Comparison of ENCODE assay signal across 15 cellular contexts in genomic region chr22:23518381-23519187, GRCh38.
DNase-seq lines count a peak whose midpoint lies in the region; ATAC-seq and TF ChIP-seq lines count a peak whose summit lies in the region.
"Had no signal": no experiment of that assay in that cellular context is flagged by ENCODE, and none has a peak within 500 bp of the region (broad histone marks: within the 10 kb centered on the region; RNA-seq: fewer than 3 reads in every experiment).

No MANE protein-coding gene starts in this region.

- H3K4me3 ChIP-seq in IMR-90 (ENCODE audit: insufficient read depth, low read depth, low read length), result no peak overlapping the region
- no peak overlapping the region for H3K4me3 ChIP-seq in colonic mucosa
- H3K4me3 ChIP-seq: dorsolateral prefrontal cortex, lung had no signal

- no peak for ATAC-seq in IMR-90 (ENCODE audit: low read depth)
- ATAC-seq: WTC11 had no signal

- POLR2A ChIA-PET in IMR-90 (lab: Charles Lee; ENCODE audit: unreplicated experiment), result no interaction called here

- dilution Hi-C loops in IMR-90 (cut with HindIII; ENCODE audit: low sequenced_read_pairs, unreplicated experiment), result no loop called here

- H2BK120ac ChIP-seq in IMR-90 (ENCODE audit: low read depth, low read length), result no peak overlapping the region

- WGBS in IMR-90 (ENCODE audit: extremely low coverage in 2 of 2, insufficient read length in 1 of 2), 2 experiments, result 78% methylated on average over 8 of the region's 24 CpGs; no CpG with 5 or more reads in 1 of the 2 experiments

- H4K5ac ChIP-seq in IMR-90 (ENCODE audit: low read depth, low read length), result no peak overlapping the region

- intact Hi-C loops in CD14-positive monocyte (cut with micrococcal nuclease), result no loop called here
- intact Hi-C loops in IMR-90 (cut with micrococcal nuclease), result no loop called here
- intact Hi-C loops in colonic mucosa (cut with DNase I), result no loop called here
- intact Hi-C loops in Calu3 (cut with micrococcal nuclease; ENCODE audit: unreplicated experiment), result no loop called here

- no peak overlapping the region for H2BK15ac ChIP-seq in IMR-90 (ENCODE audit: low read depth, low read length)

- H4K8ac ChIP-seq in IMR-90 (ENCODE audit: low read depth in 2 of 2, low read length in 2 of 2), result no peak overlapping the region

- no peak for TF ChIP-seq RAD21 in IMR-90 (IDR thresholded peaks at IDR 0.05; ENCODE audit: low read length)

- no peak for TF ChIP-seq POLR2A in IMR-90 (IDR thresholded peaks at IDR 0.05; ENCODE audit: low read depth, low read length)

- CTCF ChIA-PET in IMR-90 (lab: Yijun Ruan, JAX) (no interaction called here), Calu3 (lab: Charles Lee) (interaction anchor here (0.6 to 1.1 kb wide), 2 partner anchors 36 to 40 kb away, joined by 3 read pairs; no protein-coding TSS in a partner anchor)

- no peaks in the 10 kb centered on the region for H4K20me1 ChIP-seq in IMR-90 (ENCODE audit: insufficient read depth, low read length)

- H3K9me3 Mint-ChIP-seq in CD14-positive monocyte (peaks cover 0 to 3% (median 0%) of the 10 kb centered on the region in 7 donors), neural crest cell (no peaks in the 10 kb centered on the region), Calu3 (ENCODE audit: low read depth, unreplicated experiment) (no peaks in the 10 kb centered on the region)
- H3K9me3 Mint-ChIP-seq: WTC11 had no signal

- H3K27ac ChIP-seq in IMR-90 (ENCODE audit: insufficient read depth, low read length) (no peak overlapping the region), colonic mucosa (no peak overlapping the region)
- H3K27ac ChIP-seq: dorsolateral prefrontal cortex had no signal

- H3K18ac ChIP-seq in IMR-90 (ENCODE audit: low read depth, low read length), result no peak overlapping the region

- H4K91ac ChIP-seq in IMR-90 (ENCODE audit: insufficient read depth, low read depth, low read length), result no peak overlapping the region

- DNase-seq in CD14-positive monocyte (ENCODE audit: low spot score) (no peak), IMR-90 (no peak), colonic mucosa (peak; percentile 65), neural crest cell (ENCODE audit: low read depth, low spot score) (no peak), iPS-NIHi7 (ENCODE audit: extremely low spot score) (no peak), NCI-H1048 (lab: John Stamatoyannopoulos, UW) (no peak), Calu3 (no peak)
- no peak for DNase-seq in central memory CD4-positive, alpha-beta T cell
- DNase-seq: activated gamma-delta T cell treated with Interleukin-2 at 50 U/mL for 16 hours, AML-193, NCI-H1105 treated with DMSO at 0.1 percent for 48 hours, nucleus accumbens had no signal

- peaks cover 9% of the 10 kb centered on the region for H3K4me1 ChIP-seq in IMR-90 (ENCODE audit: control insufficient read depth, insufficient read depth, low read length)
- peaks cover 9% of the 10 kb centered on the region for H3K4me1 ChIP-seq in colonic mucosa

- TF ChIP-seq CTCF in CD14-positive monocyte (IDR thresholded peaks at IDR 0.05) (no peak), IMR-90 (conservative IDR thresholded peaks at IDR 0.05; ENCODE audit: low read depth, low read length) (no peak), colonic mucosa (IDR thresholded peaks at IDR 0.05) (no peak), neural crest cell (conservative IDR thresholded peaks at IDR 0.05) (no peak), Calu3 (IDR thresholded peaks at IDR 0.05; ENCODE audit: unreplicated experiment) (no peak)

- H3K4me1 Mint-ChIP-seq in CD14-positive monocyte (peaks cover 12% of the 10 kb centered on the region), neural crest cell (peaks cover 54% of the 10 kb centered on the region), Calu3 (ENCODE audit: low read depth, unreplicated experiment) (peaks cover 6% of the 10 kb centered on the region)

- H2AK5ac ChIP-seq in IMR-90 (ENCODE audit: low read depth, low read length), result no peak overlapping the region

- H3K79me1 ChIP-seq in IMR-90 (ENCODE audit: low read depth in 1 of 2, low read length in 2 of 2), result no peaks in the 10 kb centered on the region

- H3K4me2 ChIP-seq in IMR-90 (ENCODE audit: low read depth, low read length), result no peak overlapping the region

- no peak overlapping the region for H2AFZ ChIP-seq in IMR-90 (replicated peaks; ENCODE audit: low read length, poor library complexity)

- H3K56ac ChIP-seq in IMR-90 (ENCODE audit: extremely low read depth, insufficient read depth, low read length), result no peak overlapping the region

- H3K27me3 ChIP-seq in IMR-90 (ENCODE audit: control insufficient read depth, insufficient read depth, low read length), result no peaks in the 10 kb centered on the region
- no peaks in the 10 kb centered on the region for H3K27me3 ChIP-seq in colonic mucosa
- H3K27me3 ChIP-seq: dorsolateral prefrontal cortex had no signal

- no peaks in the 10 kb centered on the region for H3K9me1 ChIP-seq in IMR-90 (ENCODE audit: insufficient read depth, low read length)

- H2BK20ac ChIP-seq in IMR-90 (ENCODE audit: low read depth, low read length), result no peak overlapping the region

- in situ Hi-C loops in IMR-90 (cut with MboI; ENCODE audit: low sequenced_read_pairs), result no loop called here

- H3K9ac ChIP-seq in IMR-90 (ENCODE audit: low read depth, low read length) (no peak overlapping the region), colonic mucosa (ENCODE audit: low read depth in 2 of 2, low read length in 2 of 2) (peak overlapping the region in 1 of 2 donors; percentile 38)

- H2BK5ac ChIP-seq in IMR-90 (ENCODE audit: low read depth, low read length, poor library complexity, severe bottlenecking), result no peak overlapping the region

- H3K4me3 Mint-ChIP-seq in CD14-positive monocyte (no peak overlapping the region), neural crest cell (peak overlapping the region; percentile 45), Calu3 (ENCODE audit: low read depth, unreplicated experiment) (no peak overlapping the region)
- H3K4me3 Mint-ChIP-seq: WTC11 had no signal

- H3K36me3 ChIP-seq in IMR-90 (ENCODE audit: control insufficient read depth, insufficient read depth, low read length) (no peaks in the 10 kb centered on the region), colonic mucosa (no peaks in the 10 kb centered on the region)

- H3K14ac ChIP-seq in IMR-90 (replicated peaks; ENCODE audit: low read depth, low read length), result no peak overlapping the region

- H3K27me3 Mint-ChIP-seq in CD14-positive monocyte (ENCODE audit: low read depth in 3 of 3) (peaks cover 22 to 39% (median 29%) of the 10 kb centered on the region in 3 donors), neural crest cell (ENCODE audit: low read depth) (no peaks in the 10 kb centered on the region), Calu3 (ENCODE audit: unreplicated experiment) (no peaks in the 10 kb centered on the region)

- H2AK9ac ChIP-seq in IMR-90 (replicated peaks; ENCODE audit: low read depth, low read length, poor library complexity), result peak overlapping the region; percentile 57

- no TSS peak for BruUV-seq in IMR-90 (replicated peaks; lab: Mats Ljungman, UMichigan)
- BruUV-seq in Calu3 (replicated peaks; lab: Mats Ljungman, UMichigan), result no TSS peak

- no peak overlapping the region for H3K4ac ChIP-seq in IMR-90 (ENCODE audit: low read depth, low read length)

- H3K27ac Mint-ChIP-seq in CD14-positive monocyte (peak overlapping the region in 4 of 7 donors; percentile 3 to 73 (median 29)), neural crest cell (ENCODE audit: unreplicated experiment) (peak overlapping the region; percentile 97), Calu3 (ENCODE audit: unreplicated experiment) (no peak overlapping the region)
- H3K27ac Mint-ChIP-seq: WTC11 had no signal

- H3K23ac ChIP-seq in IMR-90 (ENCODE audit: low read depth, low read length), result no peak overlapping the region

- H3K9me3 ChIP-seq in IMR-90 (ENCODE audit: control insufficient read depth, insufficient read depth, low read length), result no peaks in the 10 kb centered on the region
- H3K9me3 ChIP-seq in colonic mucosa, result no peaks in the 10 kb centered on the region

- H3K36me3 Mint-ChIP-seq in CD14-positive monocyte (peaks cover 0 to 4% of the 10 kb centered on the region in 2 donors), neural crest cell (ENCODE audit: low read depth) (no peaks in the 10 kb centered on the region), Calu3 (ENCODE audit: insufficient read depth, unreplicated experiment) (peaks cover 13% of the 10 kb centered on the region)
- H3K36me3 Mint-ChIP-seq: WTC11 had no signal

TF ChIP-seq in IMR-90, 13 proteins besides CTCF, POLR2A, EP300 and RAD21:
- TF ChIP-seq MAFK (IDR thresholded peaks at IDR 0.05; ENCODE audit: low read depth, low read length) (no peak), MAZ (IDR thresholded peaks at IDR 0.05; ENCODE audit: borderline replicate concordance, low read depth, low read length) (no peak), SMC3 (IDR thresholded peaks at IDR 0.05; ENCODE audit: low read depth, low read length) (no peak)
- TF ChIP-seq, protein P1, sequence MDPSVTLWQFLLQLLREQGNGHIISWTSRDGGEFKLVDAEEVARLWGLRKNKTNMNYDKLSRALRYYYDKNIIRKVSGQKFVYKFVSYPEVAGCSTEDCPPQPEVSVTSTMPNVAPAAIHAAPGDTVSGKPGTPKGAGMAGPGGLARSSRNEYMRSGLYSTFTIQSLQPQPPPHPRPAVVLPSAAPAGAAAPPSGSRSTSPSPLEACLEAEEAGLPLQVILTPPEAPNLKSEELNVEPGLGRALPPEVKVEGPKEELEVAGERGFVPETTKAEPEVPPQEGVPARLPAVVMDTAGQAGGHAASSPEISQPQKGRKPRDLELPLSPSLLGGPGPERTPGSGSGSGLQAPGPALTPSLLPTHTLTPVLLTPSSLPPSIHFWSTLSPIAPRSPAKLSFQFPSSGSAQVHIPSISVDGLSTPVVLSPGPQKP (IDR thresholded peaks at IDR 0.05; ENCODE audit: borderline replicate concordance, low read depth, low read length), result no peak
